In genomic region chr13:67227131-67227983, GRCh38 we compare ENCODE assay signal across 20 cellular contexts. TPM values are rescaled to one million over a fixed set of nuclear protein-coding genes. Genes with fewer than 3 reads are reported as not detected.
DNase-seq lines count a peak whose midpoint lies in the region; ATAC-seq, FAIRE-seq and TF ChIP-seq lines count a peak whose summit lies in the region.
"Had no signal": no experiment of that assay in that cellular context is flagged by ENCODE, and none has a peak within 500 bp of the region (broad histone marks: within the 10 kb centered on the region; RNA-seq: fewer than 3 reads in every experiment).

No MANE protein-coding gene starts in this region.

- H3K9me3 ChIP-seq in heart right ventricle, result no peaks in the 10 kb centered on the region
- no peaks in the 10 kb centered on the region for H3K9me3 ChIP-seq in astrocyte (ENCODE audit: insufficient read depth, low read depth, low read length)
- no peaks in the 10 kb centered on the region for H3K9me3 ChIP-seq in thoracic aorta
- H3K9me3 ChIP-seq: spleen had no signal

- H3K4me1 ChIP-seq in heart right ventricle (peaks cover 0 to 64% (median 10%) of the 10 kb centered on the region in 9 donors), astrocyte (ENCODE audit: insufficient read depth, low read length) (peaks cover 12% of the 10 kb centered on the region), thoracic aorta (ENCODE audit: control insufficient read depth in 1 of 2, low read depth in 2 of 2) (peaks cover 11 to 27% of the 10 kb centered on the region in 2 donors)

- H3K27me3 Mint-ChIP-seq in astrocyte (ENCODE audit: low read depth, unreplicated experiment) (peaks cover 1% of the 10 kb centered on the region), nephron progenitor cell (ENCODE audit: low read depth, poor library complexity) (no peaks in the 10 kb centered on the region)
- H3K27me3 Mint-ChIP-seq in activated CD4-positive, alpha-beta T cell treated with anti-CD3 and anti-CD28 coated beads, Interleukin-2, amount 10 ng/mL, durations not matched to agents 24 days and 14 days, result peaks cover 22% of the 10 kb centered on the region

- TF ChIP-seq CTCF in heart right ventricle (IDR thresholded peaks at IDR 0.05), result no peak
- no peak for TF ChIP-seq CTCF in astrocyte (IDR thresholded peaks at IDR 0.05; ENCODE audit: insufficient read depth, low read depth, low read length)
- no peak for TF ChIP-seq CTCF in nephron progenitor cell (IDR thresholded peaks at IDR 0.05)
- no peak for TF ChIP-seq CTCF in thoracic aorta (IDR thresholded peaks at IDR 0.05)

- H4K20me1 ChIP-seq in astrocyte (ENCODE audit: insufficient read depth, low read length), result no peaks in the 10 kb centered on the region

- H3K9me3 Mint-ChIP-seq in astrocyte (ENCODE audit: unreplicated experiment), result no peaks in the 10 kb centered on the region
- H3K9me3 Mint-ChIP-seq in nephron progenitor cell, result no peaks in the 10 kb centered on the region
- no peaks in the 10 kb centered on the region for H3K9me3 Mint-ChIP-seq in activated CD4-positive, alpha-beta T cell treated with anti-CD3 and anti-CD28 coated beads, Interleukin-2, amount 10 ng/mL, durations not matched to agents 24 days and 14 days
- H3K9me3 Mint-ChIP-seq: activated CD4-positive, alpha-beta memory T cell treated with anti-CD3 and anti-CD28 coated beads, Interleukin-2, amount 10 ng/mL, durations not matched to agents 7 days and 5 days; activated T-helper 17 cell treated with anti-CD3 and anti-CD28 coated beads, Interleukin-2, amount 50 U/mL, for 72 hours; type B pancreatic cell had no signal

- no peak for DNase-seq in heart right ventricle
- DNase-seq in left ventricle myocardium superior, result no peak
- no peak for DNase-seq in astrocyte (ENCODE audit: low read depth)
- no peak for DNase-seq in nephron progenitor cell
- no peak for DNase-seq in thoracic aorta (ENCODE audit: low spot score)
- DNase-seq in iPS-NIHi11 (ENCODE audit: low spot score), result no peak
- DNase-seq in NCI-H82 (lab: John Stamatoyannopoulos, UW), result no peak
- no peak for DNase-seq in activated CD4-positive, alpha-beta T cell treated with anti-CD3 and anti-CD28 coated beads, Interleukin-2, amount 10 ng/mL, durations not matched to agents 24 days and 14 days
- DNase-seq: activated CD4-positive, alpha-beta memory T cell treated with anti-CD3 and anti-CD28 coated beads, Interleukin-2, amount 10 ng/mL, durations not matched to agents 7 days and 5 days; DMS79 treated with DMSO at 0.1 percent for 48 hours; foreskin fibroblast; GOT3; NCI-H2081 treated with DMSO at 0.1 percent for 48 hours; NCI-H774; spleen had no signal

- peaks cover 11% of the 10 kb centered on the region for H3K79me2 ChIP-seq in astrocyte (ENCODE audit: insufficient read depth, low read length)

- no peak for FAIRE-seq in astrocyte (lab: Jason Lieb, UNC)
- FAIRE-seq: colon, RCC 7860 had no signal

- H3K4me3 Mint-ChIP-seq in astrocyte (ENCODE audit: unreplicated experiment) (no peak overlapping the region), nephron progenitor cell (peak overlapping the region; percentile 53)
- no peak overlapping the region for H3K4me3 Mint-ChIP-seq in activated CD4-positive, alpha-beta T cell treated with anti-CD3 and anti-CD28 coated beads, Interleukin-2, amount 10 ng/mL, durations not matched to agents 24 days and 14 days
- H3K4me3 Mint-ChIP-seq: activated CD4-positive, alpha-beta memory T cell treated with anti-CD3 and anti-CD28 coated beads, Interleukin-2, amount 10 ng/mL, durations not matched to agents 7 days and 5 days; activated T-helper 17 cell treated with anti-CD3 and anti-CD28 coated beads, Interleukin-2, amount 50 U/mL, for 72 hours had no signal

- H3K4me1 Mint-ChIP-seq in astrocyte (ENCODE audit: low read depth, unreplicated experiment) (peaks cover 16% of the 10 kb centered on the region), nephron progenitor cell (peaks cover 19% of the 10 kb centered on the region)
- peaks cover 6% of the 10 kb centered on the region for H3K4me1 Mint-ChIP-seq in activated CD4-positive, alpha-beta T cell treated with anti-CD3 and anti-CD28 coated beads, Interleukin-2, amount 10 ng/mL, durations not matched to agents 24 days and 14 days

- intact Hi-C loops in heart right ventricle (cut with DNase I) (loop anchor here in 9 of 10 donors (5.0 to 10.0 kb wide), 11 partner anchors 150 to 1573 kb away; no protein-coding TSS in a partner anchor), left ventricle myocardium superior (cut with micrococcal nuclease) (loop anchor here (10.0 kb wide), 1 partner anchor 1283 kb away; no protein-coding TSS in a partner anchor)
- intact Hi-C loops in activated CD4-positive, alpha-beta T cell treated with anti-CD3 and anti-CD28 coated beads, Interleukin-2, amount 10 ng/mL, durations not matched to agents 24 days and 14 days (cut with micrococcal nuclease), result loop anchor here (10.0 kb wide), 1 partner anchor 603 kb away; no protein-coding TSS in a partner anchor

- H3K27ac Mint-ChIP-seq in astrocyte (ENCODE audit: unreplicated experiment), result no peak overlapping the region
- no peak overlapping the region for H3K27ac Mint-ChIP-seq in nephron progenitor cell
- no peak overlapping the region for H3K27ac Mint-ChIP-seq in activated CD4-positive, alpha-beta T cell treated with anti-CD3 and anti-CD28 coated beads, Interleukin-2, amount 10 ng/mL, durations not matched to agents 24 days and 14 days
- H3K27ac Mint-ChIP-seq: activated CD4-positive, alpha-beta memory T cell treated with anti-CD3 and anti-CD28 coated beads, Interleukin-2, amount 10 ng/mL, durations not matched to agents 7 days and 5 days; activated T-helper 17 cell treated with anti-CD3 and anti-CD28 coated beads, Interleukin-2, amount 50 U/mL, for 72 hours; type B pancreatic cell had no signal

- H3K27ac ChIP-seq in heart right ventricle (peak overlapping the region in 1 of 10 donors; percentile 1), astrocyte (ENCODE audit: low read depth, low read length) (no peak overlapping the region), thoracic aorta (no peak overlapping the region)
- H3K27ac ChIP-seq: HL-60, spleen had no signal

- no peak overlapping the region for H2AFZ ChIP-seq in astrocyte (ENCODE audit: low read depth, low read length)

- H3K4me3 ChIP-seq in heart right ventricle, result peak overlapping the region in 8 of 10 donors; percentile 5 to 88 (median 83)
- no peak overlapping the region for H3K4me3 ChIP-seq in astrocyte (ENCODE audit: insufficient read depth, low read depth, low read length)
- H3K4me3 ChIP-seq in thoracic aorta, result peak overlapping the region; percentile 92

- ATAC-seq in heart right ventricle (no peak), left ventricle myocardium superior (no peak), thoracic aorta (ENCODE audit: insufficient number of reproducible peaks, low FRiP score, low read depth) (no peak)
- ATAC-seq: activated T-helper 17 cell treated with anti-CD3 and anti-CD28 coated beads, Interleukin-2, amount 50 U/mL, for 72 hours had no signal

- H3K9ac ChIP-seq in astrocyte (ENCODE audit: low read length), result no peak overlapping the region

- peak overlapping the region; percentile 98 for H3K4me2 ChIP-seq in astrocyte (ENCODE audit: low read length)

- H3K36me3 Mint-ChIP-seq in astrocyte (ENCODE audit: low read depth, unreplicated experiment), result no peaks in the 10 kb centered on the region
- H3K36me3 Mint-ChIP-seq in nephron progenitor cell (ENCODE audit: low read depth), result no peaks in the 10 kb centered on the region
- H3K36me3 Mint-ChIP-seq in activated CD4-positive, alpha-beta T cell treated with anti-CD3 and anti-CD28 coated beads, Interleukin-2, amount 10 ng/mL, durations not matched to agents 24 days and 14 days (ENCODE audit: low read depth), result no peaks in the 10 kb centered on the region

- peaks cover 0 to 47% (median 0%) of the 10 kb centered on the region in 7 donors for H3K27me3 ChIP-seq in heart right ventricle
- H3K27me3 ChIP-seq in astrocyte (ENCODE audit: insufficient read depth, low read length), result no peaks in the 10 kb centered on the region
- no peaks in the 10 kb centered on the region for H3K27me3 ChIP-seq in thoracic aorta (replicated peaks; ENCODE audit: insufficient read depth)

- WGBS in heart right ventricle, 2 donors, result 58 to 62% methylated on average over 12 of the region's 12 CpGs

- H3K36me3 ChIP-seq in heart right ventricle (no peaks in the 10 kb centered on the region), astrocyte (ENCODE audit: insufficient read depth, low read length) (no peaks in the 10 kb centered on the region), thoracic aorta (no peaks in the 10 kb centered on the region)
- H3K36me3 ChIP-seq: spleen had no signal

RNA-seq across cellular contexts. Expression of gene PCDH9, which starts 2.8 kb away (rescaled TPM):
- total RNA-seq in heart right ventricle, result 10 to 100 TPM in 9 of 10 donors, 1 to 10 TPM in 1; 7.8 to 32.0 (median 16.7) TPM
- 1 to 10 TPM; 2.9 to 8.9 TPM for polyA plus RNA-seq in heart right ventricle
- 12.9 TPM for total RNA-seq in left ventricle myocardium superior
- 10.3 and 10.4 TPM in 2 replicates for total RNA-seq in astrocyte
- total RNA-seq in thoracic aorta, result 10 to 100 TPM; 12.3 to 15.3 TPM
- 0.09 and 0.24 TPM in 2 replicates for total RNA-seq in activated CD4-positive, alpha-beta T cell treated with anti-CD3 and anti-CD28 coated beads, Interleukin-2, amount 10 ng/mL, durations not matched to agents 24 days and 14 days
